1 cellular context compared by ENCODE assay signal in genomic region chr5:59843511-59844230, GRCh38.
TF ChIP-seq lines count a peak whose summit lies in the region.

No MANE protein-coding gene starts in this region.

TF ChIP-seq in HepG2, 621 proteins besides CTCF, POLR2A, EP300 and RAD21 (continued from another document):
- TF ChIP-seq ELK4 (CRISPR knock-in tag; IDR thresholded peaks at IDR 0.05; ENCODE audit: borderline replicate concordance) (no peak), NFATC3 (CRISPR knock-in tag; IDR thresholded peaks at IDR 0.05) (no peak), IKZF5 (CRISPR knock-in tag; IDR thresholded peaks at IDR 0.05) (no peak), ELF3 (CRISPR knock-in tag; IDR thresholded peaks at IDR 0.05) (no peak), NBN (conservative IDR thresholded peaks at IDR 0.05) (no peak), ZNF75D (CRISPR knock-in tag; IDR thresholded peaks at IDR 0.05; ENCODE audit: borderline replicate concordance) (no peak), CSRNP1 (CRISPR knock-in tag; IDR thresholded peaks at IDR 0.05) (no peak), ZC3H13 (CRISPR knock-in tag; IDR thresholded peaks at IDR 0.05) (no peak), ZNF782 (CRISPR knock-in tag; IDR thresholded peaks at IDR 0.05; ENCODE audit: borderline replicate concordance) (no peak), ZSCAN29 (CRISPR knock-in tag; conservative IDR thresholded peaks at IDR 0.05) (no peak)
